13 cellular contexts compared by ENCODE assay signal in the genomic region with DNA sequence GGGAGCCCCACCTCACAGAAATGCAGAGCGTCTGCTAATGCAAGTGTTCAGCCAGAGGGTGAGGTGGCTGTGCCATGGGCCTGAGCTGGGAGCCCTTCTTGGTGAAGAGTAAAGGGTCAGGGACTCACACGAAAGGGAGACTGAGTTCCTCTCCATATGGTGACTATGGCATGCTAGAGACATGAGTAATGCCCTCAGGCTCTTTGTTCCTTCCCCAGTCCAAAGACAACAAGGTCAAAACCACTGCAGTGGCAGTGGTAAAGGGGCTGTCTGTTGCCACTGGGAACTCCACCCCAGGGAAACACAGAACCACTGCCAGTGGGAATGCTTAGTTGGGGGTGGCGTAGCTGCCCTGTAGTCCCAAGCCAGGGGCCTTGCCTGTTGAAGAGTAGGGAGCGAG. TPM values are rescaled to one million over a fixed set of nuclear protein-coding genes. Genes with fewer than 3 reads are reported as not detected.
DNase-seq lines count a peak whose midpoint lies in the region; ATAC-seq and TF ChIP-seq lines count a peak whose summit lies in the region.
"Had no signal": no experiment of that assay in that cellular context is flagged by ENCODE, and none has a peak within 500 bp of the region (broad histone marks: within the 10 kb centered on the region; RNA-seq: fewer than 3 reads in every experiment).

No MANE protein-coding gene starts in this region.

- H3K4me2 ChIP-seq in HCT116 (ENCODE audit: low read length): peak overlapping the region; percentile 41
- H3K4me2 ChIP-seq: smooth muscle cell had no signal

- no peaks in the 10 kb centered on the region for H4K20me1 ChIP-seq in HCT116 (ENCODE audit: insufficient read depth)

- ATAC-seq in HCT116: peak; percentile 81
- no peak for ATAC-seq in GM18517 (IDR thresholded peaks at IDR 0.05; ENCODE audit: unreplicated experiment)
- ATAC-seq: activated CD8-positive, alpha-beta T cell treated with anti-CD3 and anti-CD28 coated beads, Interleukin-2, amount 10 ng/mL, durations not matched to agents 7 days and 5 days had no signal

- in situ Hi-C loops in SK-MEL-5 (cut with HindIII; ENCODE audit: low pct_unique_long_range_greater_than_20kb, low sequenced_read_pairs): no loop called here

- H3K36me3 ChIP-seq in HCT116 (ENCODE audit: control insufficient read depth in 1 of 2, insufficient read depth in 2 of 2, low read length in 2 of 2): no peaks in the 10 kb centered on the region

- H3K79me2 ChIP-seq in HCT116 (ENCODE audit: insufficient read depth, low read length): no peaks in the 10 kb centered on the region

- CTCF ChIA-PET in HCT116 (lab: Charles Lee): no interaction called here

- POLR2A ChIA-PET in HCT116 (lab: Charles Lee): no interaction called here

- H3K9ac ChIP-seq in HCT116 (ENCODE audit: low read length): no peak overlapping the region

- TF ChIP-seq CTCF in HCT116 (IDR thresholded peaks at IDR 0.05 in 2 of 3, conservative IDR thresholded peaks at IDR 0.05 in 1 of 3; ENCODE audit: borderline replicate concordance in 1 of 3, insufficient read depth in 1 of 3, low read depth in 2 of 3, low read length in 2 of 3): no peak
- TF ChIP-seq CTCF in fibroblast of the aortic adventitia (IDR thresholded peaks at IDR 0.05; ENCODE audit: insufficient read depth, low read length): no peak

- DNase-seq in HCT116 (ENCODE audit: low read depth, low spot score): peak; percentile 4
- peak; percentile 5 for DNase-seq in SK-MEL-5 (ENCODE audit: low read depth, low spot score)
- DNase-seq in fibroblast of the aortic adventitia (ENCODE audit: low read depth): peak; percentile 68
- DNase-seq in DMS114 treated with DMSO at 0.1 percent for 48 hours (lab: John Stamatoyannopoulos, UW; ENCODE audit: unreplicated experiment): no peak
- DNase-seq in activated CD4-positive, CD25-positive, alpha-beta regulatory T cell (lab: John Stamatoyannopoulos, UW): no peak
- no peak for DNase-seq in DMS53 (lab: John Stamatoyannopoulos, UW)
- DNase-seq: activated CD8-positive, alpha-beta T cell treated with anti-CD3 and anti-CD28 coated beads, Interleukin-2, amount 10 ng/mL, durations not matched to agents 7 days and 5 days; NCI-H187; SHP77 had no signal

- peaks cover 0 to 14% of the 10 kb centered on the region in 2 experiments; a peak in 2 of 4 replicates for H3K4me1 ChIP-seq in HCT116 (ENCODE audit: control insufficient read depth in 1 of 2, insufficient read depth in 2 of 2, low read length in 2 of 2)
- H3K4me1 ChIP-seq: Caco-2 had no signal

- no peak overlapping the region for H2AFZ ChIP-seq in HCT116 (ENCODE audit: low read depth, low read length, poor library complexity, severe bottlenecking)

- intact Hi-C loops in HCT116 (cut with micrococcal nuclease): no loop called here

- TF ChIP-seq POLR2A in HCT116 (IDR thresholded peaks at IDR 0.05; ENCODE audit: borderline replicate concordance, extremely low read depth, insufficient read depth, insufficient read length): no peak

- no peaks in the 10 kb centered on the region for H3K27me3 ChIP-seq in HCT116 (ENCODE audit: insufficient read depth, low read length)

- RAD21 ChIA-PET in HCT116 (lab: Charles Lee; ENCODE audit: low non-redundant PET in 1 of 2, low total read pairs in 2 of 2, uncharacterized antibody in 2 of 2, unreplicated experiment in 2 of 2): no interaction called here

- H3K27ac ChIP-seq in HCT116 (ENCODE audit: low read depth, low read length): no peak overlapping the region

- no peaks in the 10 kb centered on the region for H3K9me2 ChIP-seq in HCT116 (ENCODE audit: insufficient read depth)

- BruUV-seq in HCT116 (replicated peaks; lab: Mats Ljungman, UMichigan): no TSS peak

- no peaks in the 10 kb centered on the region for H3K9me3 ChIP-seq in HCT116 (ENCODE audit: control insufficient read depth in 1 of 2, insufficient read depth in 1 of 2, low read depth in 1 of 2, low read length in 2 of 2)
- H3K9me3 ChIP-seq: Caco-2 had no signal

- TF ChIP-seq RAD21 in HCT116 (IDR thresholded peaks at IDR 0.05; ENCODE audit: low read depth): no peak

- no peak overlapping the region for H3K4me3 ChIP-seq in HCT116 (replicated peaks in 1 of 2; ENCODE audit: low read depth in 1 of 2, low read length in 2 of 2)
- H3K4me3 ChIP-seq in fibroblast of the aortic adventitia (ENCODE audit: low read depth, low read length): no peak overlapping the region
- H3K4me3 ChIP-seq: K562, smooth muscle cell had no signal

TF ChIP-seq in HCT116, 20 proteins besides CTCF, POLR2A, EP300 and RAD21:
- TF ChIP-seq ZNF274 (IDR thresholded peaks at IDR 0.05; ENCODE audit: low read depth, low read length) (no peak), EZH2 (IDR thresholded peaks at IDR 0.05) (no peak), EGR1 (IDR thresholded peaks at IDR 0.05; ENCODE audit: low read depth) (no peak), TCF7L2 (IDR thresholded peaks at IDR 0.05; ENCODE audit: borderline replicate concordance, extremely low read depth, insufficient read depth, insufficient read length) (no peak), REST (IDR thresholded peaks at IDR 0.05; ENCODE audit: low read depth) (no peak), YY1 (IDR thresholded peaks at IDR 0.05; ENCODE audit: extremely low read depth, insufficient replicate concordance, low read depth, low read length) (no peak)

RNA-seq across cellular contexts. Expression of gene RAB40AL, which starts 22.4 kb away (rescaled TPM):
- total RNA-seq in HCT116 (2021; ENCODE audit: unreplicated experiment) (0.84 TPM), fibroblast of the aortic adventitia (ENCODE audit: low replicate concordance) (0.99 TPM in 1 of 2 replicates, not detected in the other)
- not detected in 2 replicates for polyA plus RNA-seq in HCT116 (2012)
- total RNA-seq in SK-MEL-5 (2014; rRNA removed; shearing (Covaris generic)): not detected in 2 replicates
- polyA plus RNA-seq in SK-MEL-5 (2015; cell fraction: cytosol; rRNA removed): 0.09 TPM in 1 of 2 replicates, not detected in the other
- polyA plus RNA-seq in SK-MEL-5 (2015; cell fraction: nucleus; rRNA removed): 2.7 TPM in 1 of 2 replicates, not detected in the other
- total RNA-seq: smooth muscle cell had no signal
- polyA plus RNA-seq: smooth muscle cell had no signal

Comparison
In these comparisons a context has a peak if more than half of its experiments do, and no peak if none do; other contexts are left out.
1. DNase-seq: peak in HCT116 (single experiment), SK-MEL-5 (single experiment) and fibroblast of the aortic adventitia (single experiment); none in DMS114 treated with DMSO at 0.1 percent for 48 hours (single experiment), activated CD4-positive, CD25-positive, alpha-beta regulatory T cell (0 of 4) and DMS53 (single experiment).